In genomic region chr20:50116368-50116999, GRCh38 we compare ENCODE assay signal across 1 cellular context.
TF ChIP-seq lines count a peak whose summit lies in the region.

No MANE protein-coding gene starts in this region.

TF ChIP-seq in K562, 482 proteins besides CTCF, POLR2A, EP300 and RAD21:
- TF ChIP-seq ZBTB49 (CRISPR knock-in tag; IDR thresholded peaks at IDR 0.05; ENCODE audit: borderline replicate concordance) (no peak), ZNF134 (CRISPR knock-in tag; conservative IDR thresholded peaks at IDR 0.05) (no peak), CBX3 (IDR thresholded peaks at IDR 0.05; ENCODE audit: borderline replicate concordance in 1 of 2, low read length in 2 of 2) (no peak), CREB3 (tag; conservative IDR thresholded peaks at IDR 0.05; ENCODE audit: low read depth) (peak; percentile 55; the same call in 1 of the 2 replicates), ZNF76 (CRISPR knock-in tag; IDR thresholded peaks at IDR 0.05; ENCODE audit: borderline replicate concordance) (no peak), BCOR (IDR thresholded peaks at IDR 0.05) (peak; percentile 30; the same call in 1 of the 2 replicates), MAZ (CRISPR knock-in tag; conservative IDR thresholded peaks at IDR 0.05 in 1 of 2, IDR thresholded peaks at IDR 0.05 in 1 of 2) (peak in 1 of 2 experiments; percentile 19; a peak in 1 of 4 replicates), ZBTB33 (CRISPR knock-in tag; IDR thresholded peaks at IDR 0.05) (peak; percentile 61), ZNF592 (IDR thresholded peaks at IDR 0.05) (0 out of 2 replicates have a peak, but pooled peaks have one; percentile 1), NR4A1 (CRISPR knock-in tag; IDR thresholded peaks at IDR 0.05) (no peak), NR4A1 (tag; IDR thresholded peaks at IDR 0.05) (peak; percentile 23; the same call in 1 of the 2 replicates), MGA (IDR thresholded peaks at IDR 0.05) (peak; percentile 60; the same call in 1 of the 2 replicates), GATA2 (CRISPR knock-in tag; IDR thresholded peaks at IDR 0.05) (0 out of 2 replicates have a peak, but pooled peaks have one; percentile 43), IRF2 (CRISPR knock-in tag; IDR thresholded peaks at IDR 0.05) (no peak), MEF2D (tag; conservative IDR thresholded peaks at IDR 0.05; ENCODE audit: low read depth) (no peak), ZBTB8A (IDR thresholded peaks at IDR 0.05; ENCODE audit: partially characterized antibody) (no peak), GTF2E2 (tag; IDR thresholded peaks at IDR 0.05) (no peak), ZNF644 (tag; IDR thresholded peaks at IDR 0.05; ENCODE audit: low read depth) (peak; percentile 24; the same call in 1 of the 2 replicates), PRMT5 (CRISPR knock-in tag; IDR thresholded peaks at IDR 0.05) (no peak), FOSL1 (tag; conservative IDR thresholded peaks at IDR 0.05) (no peak), ZKSCAN3 (CRISPR knock-in tag; IDR thresholded peaks at IDR 0.05) (no peak), SP1 (CRISPR knock-in tag; IDR thresholded peaks at IDR 0.05) (no peak), SAP30 (IDR thresholded peaks at IDR 0.05; ENCODE audit: borderline replicate concordance, insufficient read depth, low read depth, low read length, poor library complexity, severe bottlenecking) (no peak), ZNF124 (CRISPR knock-in tag; IDR thresholded peaks at IDR 0.05) (no peak), CTCFL (IDR thresholded peaks at IDR 0.05; ENCODE audit: borderline replicate concordance, insufficient read depth, low read depth, low read length, poor library complexity, severe bottlenecking) (no peak), E2F6 (IDR thresholded peaks at IDR 0.05; ENCODE audit: borderline replicate concordance in 1 of 2, extremely low read depth in 1 of 2, insufficient read depth in 1 of 2, insufficient read length in 1 of 2, low read depth in 1 of 2, low read length in 1 of 2, poor library complexity in 1 of 2, severe bottlenecking in 1 of 2) (peak in 1 of 2 experiments; percentile 30), TBL1XR1 (IDR thresholded peaks at IDR 0.05; ENCODE audit: low read length in 2 of 2) (no peak), MTA1 (IDR thresholded peaks at IDR 0.05; ENCODE audit: borderline replicate concordance) (no peak)
